ENCODE assay signal across 1 cellular context in genomic region chr7:1539346-1540321, GRCh38.
TF ChIP-seq lines count a peak whose summit lies in the region.

No MANE protein-coding gene starts in this region.

TF ChIP-seq in HepG2, 621 proteins besides CTCF, POLR2A, EP300 and RAD21:
- TF ChIP-seq MEIS2 (CRISPR knock-in tag; IDR thresholded peaks at IDR 0.05), result no peak
- no peak for TF ChIP-seq RFXAP (CRISPR knock-in tag; IDR thresholded peaks at IDR 0.05; ENCODE audit: borderline replicate concordance)
- no peak for TF ChIP-seq DMTF1 (CRISPR knock-in tag; IDR thresholded peaks at IDR 0.05)
- no peak for TF ChIP-seq ZNF776 (CRISPR knock-in tag; IDR thresholded peaks at IDR 0.05)
- TF ChIP-seq ZNF143 (CRISPR knock-in tag; IDR thresholded peaks at IDR 0.05), result no peak
- TF ChIP-seq NONO (IDR thresholded peaks at IDR 0.05), result no peak
- TF ChIP-seq NONO (CRISPR knock-in tag; conservative IDR thresholded peaks at IDR 0.05), result no peak
- peak; percentile 53 for TF ChIP-seq RBFOX2 (IDR thresholded peaks at IDR 0.05; ENCODE audit: low read depth, low read length)
- TF ChIP-seq FUBP1 (CRISPR knock-in tag; IDR thresholded peaks at IDR 0.05; ENCODE audit: borderline replicate concordance), result no peak
- no peak for TF ChIP-seq ZNF263 (CRISPR knock-in tag; IDR thresholded peaks at IDR 0.05)
- TF ChIP-seq ZBTB33 (CRISPR knock-in tag; IDR thresholded peaks at IDR 0.05), result 0 out of 2 replicates have a peak, but pooled peaks have one; percentile 18
- TF ChIP-seq AGO2 (optimal IDR thresholded peaks at IDR 0.05; ENCODE audit: low read depth, low read length), result peak; percentile 22
- no peak for TF ChIP-seq ZSCAN22 (CRISPR knock-in tag; IDR thresholded peaks at IDR 0.05)
